In genomic region chr20:653110-653589, GRCh38 we compare ENCODE assay signal across 8 cellular contexts. TPM values are rescaled to one million over a fixed set of nuclear protein-coding genes. Genes with fewer than 3 reads are reported as not detected.
A peak's percentile ranks its signal among the peaks of the same experiment; 100 is the strongest.
DNase-seq lines count a peak whose midpoint lies in the region; ATAC-seq and TF ChIP-seq lines count a peak whose summit lies in the region.

TSS of gene SRXN1 (minus strand) at chr20:653200. CDS start at chr20:653185, 15 bp downstream.

- DNase-seq in GM06990 (ENCODE audit: extremely low read depth, insufficient read length) (peak; percentile 92), GM23338 (ENCODE audit: low spot score) (peak; percentile 93), LoVo (ENCODE audit: low spot score) (peak; percentile 90), ascending aorta (ENCODE audit: low spot score in 2 of 2) (peak; percentile 67 to 95), hepatic stellate cell (ENCODE audit: low spot score) (peak; percentile 96), retina (peak; percentile 83), NCI-H2107 (lab: John Stamatoyannopoulos, UW) (no peak)
- DNase-seq in T-helper 2 cell treated with Interferon-gamma antibody and Interleukin-4, amounts not matched to agents 5 μg/mL and 100 μg/mL, for 36 hours (ENCODE audit: low spot score), result peak; percentile 86

- peaks cover 27% of the 10 kb centered on the region for H3K36me3 Mint-ChIP-seq in GM23338 (ENCODE audit: low read depth)
- peaks cover 18% of the 10 kb centered on the region for H3K36me3 Mint-ChIP-seq in T-helper 2 cell treated with Interferon-gamma antibody and Interleukin-4, amounts not matched to agents 5 μg/mL and 100 μg/mL, for 36 hours (ENCODE audit: low read depth)

- intact Hi-C loops in ascending aorta (cut with DNase I), result loop anchor here (2.0 to 10.0 kb wide), 9 partner anchors 22 to 1162 kb away; partner anchors contain the start of genes CSNK2A1, FAM110A, FKBP1A and NRSN2

- peaks cover 0 to 8% of the 10 kb centered on the region in 2 donors for H3K9me3 ChIP-seq in ascending aorta

- peak within 1 kb of the TSS; percentile 90 for H3K4me3 ChIP-seq in GM06990 (replicated peaks; ENCODE audit: low read depth, low read length)
- H3K4me3 ChIP-seq in GM23338, result peak within 1 kb of the TSS; percentile 64
- peak within 1 kb of the TSS; percentile 61 to 84 for H3K4me3 ChIP-seq in ascending aorta

- H3K27ac Mint-ChIP-seq in GM23338, result peak within 1 kb of the TSS; percentile 34; the same call in 1 of the 2 replicates
- peak within 1 kb of the TSS; percentile 69 for H3K27ac Mint-ChIP-seq in T-helper 2 cell treated with Interferon-gamma antibody and Interleukin-4, amounts not matched to agents 5 μg/mL and 100 μg/mL, for 36 hours

- H3K27me3 ChIP-seq in GM06990 (replicated peaks; ENCODE audit: control insufficient read depth, insufficient read depth, low read length) (no peaks in the 10 kb centered on the region; the same call in 1 of the 2 replicates), GM23338 (ENCODE audit: insufficient read depth) (peaks cover 13% of the 10 kb centered on the region), ascending aorta (no peaks in the 10 kb centered on the region)

- peaks cover 5% of the 10 kb centered on the region for H3K36me3 ChIP-seq in GM06990 (ENCODE audit: control insufficient read depth, insufficient read depth, low read length)
- H3K36me3 ChIP-seq in GM23338 (ENCODE audit: insufficient read depth), result no peaks in the 10 kb centered on the region
- peaks cover 16 to 24% of the 10 kb centered on the region in 2 donors for H3K36me3 ChIP-seq in ascending aorta

- no peaks in the 10 kb centered on the region; the same call in 1 of the 2 replicates for H4K20me1 ChIP-seq in GM23338 (replicated peaks; ENCODE audit: insufficient read depth)

- H3K4me1 ChIP-seq in GM23338 (ENCODE audit: insufficient read depth) (peaks cover 44% of the 10 kb centered on the region), ascending aorta (peaks cover 9% of the 10 kb centered on the region in 2 donors)

- peak; percentile 84 for ATAC-seq in GM23338

- no peaks in the 10 kb centered on the region for H3K9me2 ChIP-seq in GM23338 (ENCODE audit: insufficient read depth)

- TF ChIP-seq CTCF in GM06990 (IDR thresholded peaks at IDR 0.05; ENCODE audit: insufficient read depth, low read length, poor library complexity, severe bottlenecking), result peak; percentile 35
- TF ChIP-seq CTCF in GM23338 (conservative IDR thresholded peaks at IDR 0.05; ENCODE audit: low read depth in 2 of 2), result peak; percentile 47 to 85
- TF ChIP-seq CTCF in ascending aorta (IDR thresholded peaks at IDR 0.05), result peak in 2 of 3 experiments; percentile 37 to 53

- no peaks in the 10 kb centered on the region; the same call in 2 of the 3 replicates for H3K9me3 Mint-ChIP-seq in GM23338
- H3K9me3 Mint-ChIP-seq in T-helper 2 cell treated with Interferon-gamma antibody and Interleukin-4, amounts not matched to agents 5 μg/mL and 100 μg/mL, for 36 hours, result no peaks in the 10 kb centered on the region

- 0 out of 2 replicates have a peak, but pooled peaks cover 3% of the 10 kb centered on the region for H3K79me2 ChIP-seq in GM23338 (replicated peaks; ENCODE audit: insufficient read depth)

- peaks cover 14% of the 10 kb centered on the region for H3F3A ChIP-seq in GM23338 (replicated peaks; ENCODE audit: low read depth)

- peak within 1 kb of the TSS; percentile 89 for H3K4me2 ChIP-seq in GM23338

- H3K27ac ChIP-seq in GM23338 (ENCODE audit: low read depth) (no peak within 1 kb of the TSS), ascending aorta (peak within 1 kb of the TSS; percentile 82 to 84)

- H3K4me3 Mint-ChIP-seq in GM23338, result peak within 1 kb of the TSS; percentile 79
- H3K4me3 Mint-ChIP-seq in T-helper 2 cell treated with Interferon-gamma antibody and Interleukin-4, amounts not matched to agents 5 μg/mL and 100 μg/mL, for 36 hours, result peak within 1 kb of the TSS; percentile 88

- 0 out of 2 replicates have a peak within 1 kb of the TSS, but pooled peaks have one; percentile 66 for H2AFZ ChIP-seq in GM23338

- H3K27me3 Mint-ChIP-seq in GM23338 (ENCODE audit: insufficient read depth, low read depth, poor library complexity), result peaks cover 6% of the 10 kb centered on the region
- peaks cover 26% of the 10 kb centered on the region for H3K27me3 Mint-ChIP-seq in T-helper 2 cell treated with Interferon-gamma antibody and Interleukin-4, amounts not matched to agents 5 μg/mL and 100 μg/mL, for 36 hours (ENCODE audit: low read depth)

- peaks cover 53% of the 10 kb centered on the region for H3K4me1 Mint-ChIP-seq in GM23338
- peaks cover 16% of the 10 kb centered on the region for H3K4me1 Mint-ChIP-seq in T-helper 2 cell treated with Interferon-gamma antibody and Interleukin-4, amounts not matched to agents 5 μg/mL and 100 μg/mL, for 36 hours (ENCODE audit: low read depth)

TF ChIP-seq in GM23338, 12 proteins besides CTCF, POLR2A, EP300 and RAD21:
- TF ChIP-seq ZNF331 (CRISPR knock-in tag; IDR thresholded peaks at IDR 0.05; ENCODE audit: low read depth), result no peak
- 0 out of 2 replicates have a peak, but pooled peaks have one; percentile 16 for TF ChIP-seq CREB1 (CRISPR knock-in tag; IDR thresholded peaks at IDR 0.05; ENCODE audit: low read depth)

RNA-seq across cellular contexts. Expression of gene SRXN1, which starts in this region (rescaled TPM):
- 18.6 and 26.6 TPM in 2 replicates for total RNA-seq in GM23338 (2014; rRNA removed; shearing (Covaris generic))
- polyA plus RNA-seq in GM23338 (2016; fragmentation: Nextera tagmentation; extraction: Ambion mirVana), result 8.0 and 8.4 TPM in 2 replicates
- total RNA-seq in ascending aorta, result 28.8 TPM
